23 cellular contexts compared by ENCODE assay signal in the genomic region with DNA sequence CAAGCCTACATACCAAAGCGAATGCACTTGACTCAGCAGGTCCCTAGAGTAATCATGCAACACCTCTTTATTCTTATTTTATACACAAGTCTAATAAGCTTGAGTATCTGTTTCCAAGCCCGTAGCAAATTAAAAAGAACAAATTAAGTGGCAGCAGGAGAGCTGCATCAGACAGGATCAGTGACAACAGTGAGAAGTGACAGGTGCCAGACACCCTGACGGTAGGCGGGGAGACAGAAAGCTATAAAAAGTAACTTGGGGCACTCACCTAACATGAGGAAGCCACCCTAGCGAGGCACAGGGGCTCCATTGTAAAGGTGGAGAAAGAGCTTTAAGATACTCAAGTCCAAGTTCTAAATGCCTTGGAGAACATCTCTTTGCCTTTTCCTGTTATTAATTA.
DNase-seq lines count a peak whose midpoint lies in the region; ATAC-seq and TF ChIP-seq lines count a peak whose summit lies in the region.
"Had no signal": no experiment of that assay in that cellular context is flagged by ENCODE, and none has a peak within 500 bp of the region (broad histone marks: within the 10 kb centered on the region; RNA-seq: fewer than 3 reads in every experiment).

No MANE protein-coding gene starts in this region.

- BruUV-seq in mammary epithelial cell (replicated peaks; lab: Mats Ljungman, UMichigan) = no TSS peak

- peaks cover 0 to 8% of the 10 kb centered on the region in 2 donors for H3K4me1 ChIP-seq in breast epithelium
- H3K4me1 ChIP-seq in mammary epithelial cell (ENCODE audit: insufficient read depth, low read length) = no peaks in the 10 kb centered on the region
- H3K4me1 ChIP-seq in esophagus squamous epithelium = peaks cover 0 to 29% (median 3%) of the 10 kb centered on the region in 3 donors
- H3K4me1 ChIP-seq in right atrium auricular region = peaks cover 0 to 52% of the 10 kb centered on the region in 2 donors
- peaks cover 11 to 72% of the 10 kb centered on the region in 2 donors for H3K4me1 ChIP-seq in thoracic aorta (ENCODE audit: control insufficient read depth in 1 of 2, low read depth in 2 of 2)
- H3K4me1 ChIP-seq: left lung, upper lobe of left lung had no signal

- DNase-seq in breast epithelium (ENCODE audit: low spot score in 2 of 2) (no peak), mammary epithelial cell (no peak), esophagus squamous epithelium (lab: John Stamatoyannopoulos, UW) (no peak), right atrium auricular region (ENCODE audit: low spot score) (no peak), thoracic aorta (ENCODE audit: low spot score) (no peak), NCI-H2081 treated with DMSO at 0.1 percent for 48 hours (lab: John Stamatoyannopoulos, UW) (no peak), NCI-H2227 (lab: John Stamatoyannopoulos, UW; ENCODE audit: unreplicated experiment) (no peak)
- DNase-seq in stimulated activated CD4-positive, alpha-beta T cell treated with anti-CD3 and anti-CD28 coated beads, Interleukin-4, amount 100 ng/mL, for 4 hours = no peak
- DNase-seq: ACHN; activated CD4-positive, alpha-beta memory T cell treated with anti-CD3 and anti-CD28 coated beads for 36 hours; activated CD4-positive, CD25-positive, alpha-beta regulatory T cell treated with anti-CD3 and anti-CD28 coated beads, Interleukin-2, amount 50 U/mL, for 72 hours; activated CD8-positive, alpha-beta memory T cell treated with anti-CD3 and anti-CD28 coated beads, Interleukin-2, amount 50 U/mL, for 48 hours; activated naive CD4-positive, alpha-beta T cell treated with anti-CD3 and anti-CD28 coated beads for 36 hours; CD8-positive, alpha-beta T cell; DMS 273 treated with DMSO at 0.1 percent for 48 hours; effector CD8-positive, alpha-beta T cell; H7; islet precursor cell; left lung; NCI-H524 treated with DMSO at 0.1 percent for 48 hours; SHP77 treated with DMSO at 0.1 percent for 48 hours; stimulated activated CD4-positive, alpha-beta T cell treated with anti-CD3 and anti-CD28 coated beads, Interleukin-4, amount 100 ng/mL, for 1 hour; upper lobe of left lung had no signal

- TF ChIP-seq CTCF in breast epithelium (IDR thresholded peaks at IDR 0.05) = no peak
- TF ChIP-seq CTCF in mammary epithelial cell (conservative IDR thresholded peaks at IDR 0.05 in 1 of 2, IDR thresholded peaks at IDR 0.05 in 1 of 2; ENCODE audit: extremely low read depth in 1 of 2, insufficient read depth in 1 of 2, low read depth in 1 of 2, low read length in 2 of 2) = no peak
- TF ChIP-seq CTCF in esophagus squamous epithelium (IDR thresholded peaks at IDR 0.05) = no peak
- TF ChIP-seq CTCF in right atrium auricular region (IDR thresholded peaks at IDR 0.05) = no peak
- no peak for TF ChIP-seq CTCF in thoracic aorta (IDR thresholded peaks at IDR 0.05)

- no peaks in the 10 kb centered on the region for H3K79me2 ChIP-seq in mammary epithelial cell (ENCODE audit: insufficient read depth, low read length)

- dilution Hi-C loops in mammary epithelial cell (cut with HindIII; ENCODE audit: low sequenced_read_pairs) = no loop called here

- no peak overlapping the region for H2AFZ ChIP-seq in mammary epithelial cell (ENCODE audit: low read depth, low read length)

- in situ Hi-C loops in mammary epithelial cell (cut with MboI; ENCODE audit: low sequenced_read_pairs in 2 of 2) = no loop called here

- intact Hi-C loops in breast epithelium (cut with DNase I; ENCODE audit: low total_unique reads) (no loop called here), mammary epithelial cell (cut with micrococcal nuclease) (no loop called here), esophagus squamous epithelium (cut with DNase I) (no loop called here)

- H3K9me3 ChIP-seq in breast epithelium (no peaks in the 10 kb centered on the region), mammary epithelial cell (replicated peaks; ENCODE audit: insufficient read depth, low read length) (no peaks in the 10 kb centered on the region), esophagus squamous epithelium (no peaks in the 10 kb centered on the region), right atrium auricular region (no peaks in the 10 kb centered on the region), thoracic aorta (no peaks in the 10 kb centered on the region)
- H3K9me3 ChIP-seq: left lung, upper lobe of left lung had no signal

- 70% methylated on average over 5 of the region's 5 CpGs for WGBS in mammary epithelial cell (ENCODE audit: low coverage, missing lambda C conversion rate)
- 75 to 81% methylated on average over 5 of the region's 5 CpGs for WGBS in esophagus squamous epithelium, 2 donors

- H3K4me3 ChIP-seq in breast epithelium (peak overlapping the region in 1 of 3 donors; percentile 45), mammary epithelial cell (replicated peaks in 1 of 3; ENCODE audit: insufficient read depth in 1 of 3, low read depth in 2 of 3, low read length in 3 of 3) (no peak overlapping the region), esophagus squamous epithelium (no peak overlapping the region), right atrium auricular region (no peak overlapping the region), thoracic aorta (no peak overlapping the region)
- H3K4me3 ChIP-seq: left lung, upper lobe of left lung had no signal

- H4K20me1 ChIP-seq in mammary epithelial cell (ENCODE audit: insufficient read depth, low read length) = no peaks in the 10 kb centered on the region

- no peak overlapping the region for H3K4me2 ChIP-seq in mammary epithelial cell (ENCODE audit: insufficient read depth, low read depth, low read length)

- H3K27ac ChIP-seq in breast epithelium (peak overlapping the region; percentile 0 to 88), mammary epithelial cell (ENCODE audit: insufficient read depth, low read depth, low read length) (no peak overlapping the region), esophagus squamous epithelium (peak overlapping the region; percentile 46 to 87 (median 75)), right atrium auricular region (peak overlapping the region; percentile 48 to 78), thoracic aorta (peak overlapping the region; percentile 62 to 72)
- H3K27ac ChIP-seq: left lung, upper lobe of left lung had no signal

- H3K9ac ChIP-seq in mammary epithelial cell (ENCODE audit: insufficient read depth, low read length) = no peak overlapping the region

- no peak for ATAC-seq in thoracic aorta (ENCODE audit: insufficient number of reproducible peaks, low FRiP score, low read depth)
- ATAC-seq: CD8-positive, alpha-beta T cell had no signal

- CTCF ChIA-PET in mammary epithelial cell (lab: Charles Lee; ENCODE audit: low non-redundant PET) = no interaction called here

- no peaks in the 10 kb centered on the region for H3K36me3 ChIP-seq in breast epithelium
- H3K36me3 ChIP-seq in mammary epithelial cell (ENCODE audit: insufficient read depth, low read length) = no peaks in the 10 kb centered on the region
- no peaks in the 10 kb centered on the region for H3K36me3 ChIP-seq in esophagus squamous epithelium
- no peaks in the 10 kb centered on the region for H3K36me3 ChIP-seq in right atrium auricular region
- H3K36me3 ChIP-seq in thoracic aorta = no peaks in the 10 kb centered on the region
- H3K36me3 ChIP-seq: left lung, upper lobe of left lung had no signal

- TF ChIP-seq POLR2A in breast epithelium (IDR thresholded peaks at IDR 0.05) (no peak), esophagus squamous epithelium (IDR thresholded peaks at IDR 0.05) (no peak)

- H3K27me3 ChIP-seq in breast epithelium = no peaks in the 10 kb centered on the region
- H3K27me3 ChIP-seq in mammary epithelial cell (ENCODE audit: insufficient read depth, low read length) = peaks cover 12% of the 10 kb centered on the region
- H3K27me3 ChIP-seq in esophagus squamous epithelium = no peaks in the 10 kb centered on the region
- no peaks in the 10 kb centered on the region for H3K27me3 ChIP-seq in right atrium auricular region
- no peaks in the 10 kb centered on the region for H3K27me3 ChIP-seq in thoracic aorta (replicated peaks; ENCODE audit: insufficient read depth)
- H3K27me3 ChIP-seq: left lung, upper lobe of left lung had no signal
